Comparison of ENCODE assay signal across 33 cellular contexts in the genomic region with DNA sequence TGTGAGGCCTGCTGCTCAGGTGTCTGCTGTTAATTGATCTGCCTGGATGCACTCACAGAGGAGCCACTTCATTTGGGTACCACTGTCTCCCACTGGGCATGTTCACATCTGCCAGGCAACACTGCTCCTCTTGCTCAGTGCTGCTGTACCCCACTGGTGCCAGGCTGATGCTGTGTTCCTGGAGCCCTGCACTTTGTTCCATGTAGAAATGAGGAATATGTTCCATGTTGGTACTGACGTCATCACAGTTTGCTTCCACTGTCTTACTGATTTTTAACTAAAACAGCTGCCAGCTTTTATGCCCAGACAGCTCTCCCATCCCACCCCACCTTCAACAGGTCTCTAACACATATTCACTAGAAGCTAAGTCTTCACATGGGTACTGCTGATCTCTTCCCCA.
"Had no signal": no experiment of that assay in that cellular context is flagged by ENCODE, and none has a peak within 500 bp of the region (broad histone marks: within the 10 kb centered on the region; RNA-seq: fewer than 3 reads in every experiment).

No MANE protein-coding gene starts in this region.

- H3K4me1 ChIP-seq: adrenal gland, breast epithelium, Peyer's patch, SJSA1 had no signal

- H3K4me3 Mint-ChIP-seq: activated B cell treated with CpG ODN at 0.5 μM for 24 hours; activated CD4-positive, alpha-beta memory T cell treated with anti-CD3 and anti-CD28 coated beads for 36 hours; activated naive CD4-positive, alpha-beta T cell treated with anti-CD3 and anti-CD28 coated beads for 36 hours; activated T-cell treated with anti-CD3 and anti-CD28 coated beads, Interleukin-2, amount 50 U/mL, for 4 hours; activated T-helper 1 cell treated with anti-CD3 and anti-CD28 coated beads, Interleukin-12 subunit alpha, Interleukin-12 subunit beta, Interleukin-2, Interleukin-4 antibody, amounts not matched to agents 30 ng/mL and 10 ng/mL and 1 ng/mL, durations not matched to agents 14 hours and 24 hours and 36 hours; IgD-negative memory B cell had no signal

- H3K36me3 Mint-ChIP-seq: activated CD4-positive, alpha-beta memory T cell treated with anti-CD3 and anti-CD28 coated beads for 36 hours; activated naive CD4-positive, alpha-beta T cell treated with anti-CD3 and anti-CD28 coated beads, Interleukin-2, amount 50 U/mL, for 72 hours; IgD-negative memory B cell had no signal

- H3K27me3 ChIP-seq: adrenal gland, body of pancreas, breast epithelium, Peyer's patch, SJSA1 had no signal

- H3K9ac ChIP-seq: SK-N-SH had no signal

- H3K4me3 ChIP-seq: adrenal gland, body of pancreas, breast epithelium, Peyer's patch, SJSA1 had no signal

- H3K27me3 Mint-ChIP-seq: activated B cell treated with CpG ODN at 0.5 μM for 24 hours, IgD-negative memory B cell had no signal

- H3K4me1 Mint-ChIP-seq: activated B cell treated with CpG ODN at 0.5 μM for 24 hours, IgD-negative memory B cell had no signal

- H3K4me2 ChIP-seq: SK-N-SH had no signal

- H3K27ac ChIP-seq: adrenal gland, body of pancreas, breast epithelium, Peyer's patch, SJSA1, VCaP had no signal

- DNase-seq: activated B cell treated with CpG ODN at 0.5 μM for 24 hours; activated CD4-positive, alpha-beta memory T cell treated with anti-CD3 and anti-CD28 coated beads for 36 hours; activated CD4-positive, alpha-beta T cell treated with anti-CD3 and anti-CD28 coated beads for 4 hours; activated CD4-positive, alpha-beta T cell treated with anti-CD3 and anti-CD28 coated beads, Interleukin-2, amount 50 U/mL, for 1 hour; activated CD4-positive, CD25-positive, alpha-beta regulatory T cell treated with anti-CD3 and anti-CD28 coated beads, Interleukin-2, amount 50 U/mL, for 72 hours; activated CD8-positive, alpha-beta memory T cell treated with anti-CD3 and anti-CD28 coated beads, Interleukin-2, amount 50 U/mL, for 4 hours; activated gamma-delta T cell treated with Interleukin-2 at 50 U/mL for 16 hours; activated naive CD4-positive, alpha-beta T cell treated with anti-CD3 and anti-CD28 coated beads for 36 hours; activated T-cell treated with anti-CD3 and anti-CD28 coated beads for 4 hours; activated T-cell treated with anti-CD3 and anti-CD28 coated beads, Interleukin-2, amount 50 U/mL, for 4 hours; adrenal gland; body of pancreas; Karpas-422; KBM-7; NCI-H1048; NCI-H146; NCI-H2081; NCI-H345; NCI-H69; PC-3; Peyer's patch; RPMI8226; SHP77 treated with DMSO at 0.1 percent for 48 hours; SK-N-SH; T-helper 1 cell; T-helper 2 cell; T-helper 9 cell had no signal

- H3K27ac Mint-ChIP-seq: activated B cell treated with CpG ODN at 0.5 μM for 24 hours; activated CD4-positive, alpha-beta memory T cell treated with anti-CD3 and anti-CD28 coated beads for 36 hours; activated naive CD4-positive, alpha-beta T cell treated with anti-CD3 and anti-CD28 coated beads for 36 hours; activated naive CD4-positive, alpha-beta T cell treated with anti-CD3 and anti-CD28 coated beads, Interleukin-2, amount 50 U/mL, for 72 hours; activated T-helper 1 cell treated with anti-CD3 and anti-CD28 coated beads, Interleukin-12 subunit alpha, Interleukin-12 subunit beta, Interleukin-2, Interleukin-4 antibody, amounts not matched to agents 30 ng/mL and 10 ng/mL and 1 ng/mL, durations not matched to agents 14 hours and 24 hours and 36 hours; IgD-negative memory B cell had no signal

- H3K9me3 ChIP-seq: adrenal gland, body of pancreas, breast epithelium, Peyer's patch, SJSA1, SK-N-SH had no signal

- H3K36me3 ChIP-seq: adrenal gland, breast epithelium, Peyer's patch, SJSA1 had no signal

- H3K9me3 Mint-ChIP-seq: activated B cell treated with CpG ODN at 0.5 μM for 24 hours; activated CD4-positive, alpha-beta memory T cell treated with anti-CD3 and anti-CD28 coated beads for 36 hours; activated naive CD4-positive, alpha-beta T cell treated with anti-CD3 and anti-CD28 coated beads for 36 hours; activated naive CD4-positive, alpha-beta T cell treated with anti-CD3 and anti-CD28 coated beads, Interleukin-2, amount 50 U/mL, for 72 hours; activated T-cell treated with anti-CD3 and anti-CD28 coated beads, Interleukin-2, amount 50 U/mL, for 4 hours; activated T-helper 1 cell treated with anti-CD3 and anti-CD28 coated beads, Interleukin-12 subunit alpha, Interleukin-12 subunit beta, Interleukin-2, Interleukin-4 antibody, amounts not matched to agents 30 ng/mL and 10 ng/mL and 1 ng/mL, durations not matched to agents 14 hours and 24 hours and 36 hours had no signal
